ENCODE assay signal across 29 cellular contexts in the genomic region with DNA sequence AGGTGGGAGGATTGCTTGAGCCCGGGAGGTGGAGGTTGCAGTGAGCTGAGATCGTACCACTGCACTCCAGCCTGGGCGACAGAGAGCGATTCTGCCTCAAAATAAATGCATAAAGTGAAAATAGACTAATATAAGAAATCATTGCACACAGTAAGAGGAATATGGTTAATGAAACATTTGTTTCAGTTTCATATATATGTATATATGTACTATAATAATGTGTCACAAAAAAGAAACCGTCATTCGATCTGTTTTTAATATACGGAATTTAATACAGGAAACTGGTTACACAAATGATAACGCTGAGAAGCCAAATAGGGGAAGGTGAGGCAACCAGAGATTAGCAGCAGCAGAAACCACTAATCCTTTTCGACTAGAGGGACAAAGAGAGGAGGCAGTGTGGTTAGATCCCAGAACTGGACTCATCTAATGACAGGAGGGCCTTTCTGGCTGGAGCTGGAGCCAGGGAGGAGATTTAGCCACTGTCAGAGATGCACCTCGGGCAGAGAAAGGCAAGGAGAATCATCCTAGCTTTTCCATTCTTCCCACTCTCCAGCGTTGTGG.
A peak's percentile ranks its signal among the peaks of the same experiment; 100 is the strongest.
DNase-seq lines count a peak whose midpoint lies in the region; ATAC-seq and TF ChIP-seq lines count a peak whose summit lies in the region.
"Had no signal": no experiment of that assay in that cellular context is flagged by ENCODE, and none has a peak within 500 bp of the region (broad histone marks: within the 10 kb centered on the region; RNA-seq: fewer than 3 reads in every experiment).

No MANE protein-coding gene starts in this region.

- peak overlapping the region; percentile 44 for H3K4me2 ChIP-seq in Loucy (ENCODE audit: low read depth, low read length, poor library complexity, severe bottlenecking)
- H3K4me2 ChIP-seq: A549 had no signal

- H3K79me2 ChIP-seq in Loucy (ENCODE audit: insufficient read depth, low read length) = no peaks in the 10 kb centered on the region

- H3K4me1 Mint-ChIP-seq in CD8-positive, alpha-beta T cell (ENCODE audit: low read depth) = no peaks in the 10 kb centered on the region

- H3K9ac ChIP-seq in Loucy (ENCODE audit: low read depth, low read length, poor library complexity, severe bottlenecking) (no peak overlapping the region), endocrine pancreas (ENCODE audit: control insufficient read depth, insufficient read depth, low read length) (peak overlapping the region; percentile 16)

- CTCF ChIA-PET in CD8-positive, alpha-beta T cell (lab: Charles Lee) = interaction anchor here (1.0 to 1.4 kb wide), 3 partner anchors 9 to 778 kb away, joined by 3 read pairs; no protein-coding TSS in a partner anchor

- no peak overlapping the region for H3K27ac ChIP-seq in CD8-positive, alpha-beta T cell (ENCODE audit: low read depth, low read length)
- H3K27ac ChIP-seq: A549, left ventricle myocardium inferior, prostate gland, uterus, WERI-Rb-1 had no signal

- no peaks in the 10 kb centered on the region for H3K36me3 Mint-ChIP-seq in CD8-positive, alpha-beta T cell
- H3K36me3 Mint-ChIP-seq: naive thymus-derived CD4-positive, alpha-beta T cell had no signal

- no peaks in the 10 kb centered on the region for H3K9me3 ChIP-seq in Loucy (ENCODE audit: insufficient read depth, low read depth, low read length)
- no peaks in the 10 kb centered on the region for H3K9me3 ChIP-seq in endocrine pancreas (ENCODE audit: control insufficient read depth, low read length)
- no peaks in the 10 kb centered on the region for H3K9me3 ChIP-seq in CD8-positive, alpha-beta T cell (ENCODE audit: low read length)
- H3K9me3 ChIP-seq: A549, BE2C, left ventricle myocardium inferior, prostate gland, uterus had no signal

- intact Hi-C loops in CD8-positive, alpha-beta T cell (cut with DNase I, micrococcal nuclease) = loop anchor here (2.0 to 5.0 kb wide), 4 partner anchors 141 to 206 kb away; no protein-coding TSS in a partner anchor

- H3K27me3 Mint-ChIP-seq in CD8-positive, alpha-beta T cell (ENCODE audit: low read depth) = no peaks in the 10 kb centered on the region
- H3K27me3 Mint-ChIP-seq: activated CD4-positive, alpha-beta T cell treated with anti-CD3 and anti-CD28 coated beads, Interleukin-2, amount 10 ng/mL, durations not matched to agents 7 days and 5 days; activated naive CD8-positive, alpha-beta T cell treated with anti-CD3 and anti-CD28 coated beads, Interleukin-2, amount 50 U/mL, for 24 hours; dendritic cell treated with granulocyte-macrophage colony-stimulating factor and Interleukin-4, amounts not matched to agents 40 ng/mL and 50 ng/mL, for 4 days; stimulated activated naive CD8-positive, alpha-beta T cell treated with anti-CD3 and anti-CD28 coated beads, Interleukin-15, Interleukin-2, amounts not matched to agents 100 ng/mL and 50 ng/mL, for 24 hours had no signal

- POLR2A ChIA-PET in CD8-positive, alpha-beta T cell (lab: Charles Lee) = no interaction called here

- no peak overlapping the region for H3K4me3 Mint-ChIP-seq in CD8-positive, alpha-beta T cell
- H3K4me3 Mint-ChIP-seq: activated CD4-positive, alpha-beta T cell treated with anti-CD3 and anti-CD28 coated beads, Interleukin-2, amount 10 ng/mL, durations not matched to agents 7 days and 5 days; activated naive CD8-positive, alpha-beta T cell treated with anti-CD3 and anti-CD28 coated beads, Interleukin-2, amount 50 U/mL, for 24 hours; activated T-cell treated with anti-CD3 and anti-CD28 coated beads, Interleukin-2, amount 50 U/mL, for 4 hours; dendritic cell treated with granulocyte-macrophage colony-stimulating factor and Interleukin-4, amounts not matched to agents 40 ng/mL and 50 ng/mL, for 4 days; HFFc6; naive thymus-derived CD4-positive, alpha-beta T cell; stimulated activated naive CD8-positive, alpha-beta T cell treated with anti-CD3 and anti-CD28 coated beads, Interleukin-15, Interleukin-2, amounts not matched to agents 100 ng/mL and 50 ng/mL, for 24 hours had no signal

- no peaks in the 10 kb centered on the region for H3K9me3 Mint-ChIP-seq in CD8-positive, alpha-beta T cell
- H3K9me3 Mint-ChIP-seq: activated CD4-positive, alpha-beta T cell treated with anti-CD3 and anti-CD28 coated beads, Interleukin-2, amount 10 ng/mL, durations not matched to agents 7 days and 5 days; activated naive CD8-positive, alpha-beta T cell treated with anti-CD3 and anti-CD28 coated beads, Interleukin-2, amount 50 U/mL, for 24 hours; activated T-cell treated with anti-CD3 and anti-CD28 coated beads, Interleukin-2, amount 50 U/mL, for 4 hours; dendritic cell treated with granulocyte-macrophage colony-stimulating factor and Interleukin-4, amounts not matched to agents 40 ng/mL and 50 ng/mL, for 4 days; HFFc6; naive thymus-derived CD4-positive, alpha-beta T cell; stimulated activated naive CD8-positive, alpha-beta T cell treated with anti-CD3 and anti-CD28 coated beads, Interleukin-15, Interleukin-2, amounts not matched to agents 100 ng/mL and 50 ng/mL, for 24 hours had no signal

- peaks cover 10% of the 10 kb centered on the region for H3K4me1 ChIP-seq in Loucy (ENCODE audit: insufficient read depth, low read length, poor library complexity, severe bottlenecking)
- no peaks in the 10 kb centered on the region for H3K4me1 ChIP-seq in endocrine pancreas (ENCODE audit: control insufficient read depth, insufficient read depth, low read length)
- no peaks in the 10 kb centered on the region for H3K4me1 ChIP-seq in CD8-positive, alpha-beta T cell (ENCODE audit: insufficient read depth, low read length)
- H3K4me1 ChIP-seq: A549, BE2C, left ventricle myocardium inferior, prostate gland, uterus had no signal

- no peak overlapping the region for H2AFZ ChIP-seq in Loucy (ENCODE audit: low read length)

- H4K20me1 ChIP-seq in Loucy (ENCODE audit: insufficient read depth, low read length, poor library complexity, severe bottlenecking) = no peaks in the 10 kb centered on the region

- H3K4me3 ChIP-seq in Loucy (ENCODE audit: low read length, poor library complexity, severe bottlenecking) = no peak overlapping the region
- H3K4me3 ChIP-seq in endocrine pancreas (ENCODE audit: control insufficient read depth, insufficient read depth, low read length) = no peak overlapping the region
- no peak overlapping the region for H3K4me3 ChIP-seq in CD8-positive, alpha-beta T cell (ENCODE audit: low read depth, low read length)
- H3K4me3 ChIP-seq: A549, left ventricle myocardium inferior, prostate gland, uterus had no signal

- no peaks in the 10 kb centered on the region for H3F3A ChIP-seq in Loucy (ENCODE audit: low read depth)

- no peak overlapping the region for H3K27ac Mint-ChIP-seq in CD8-positive, alpha-beta T cell
- H3K27ac Mint-ChIP-seq: activated CD4-positive, alpha-beta T cell treated with anti-CD3 and anti-CD28 coated beads, Interleukin-2, amount 10 ng/mL, durations not matched to agents 7 days and 5 days; activated naive CD8-positive, alpha-beta T cell treated with anti-CD3 and anti-CD28 coated beads, Interleukin-2, amount 50 U/mL, for 24 hours; dendritic cell treated with granulocyte-macrophage colony-stimulating factor and Interleukin-4, amounts not matched to agents 40 ng/mL and 50 ng/mL, for 4 days; HFFc6; stimulated activated naive CD8-positive, alpha-beta T cell treated with anti-CD3 and anti-CD28 coated beads, Interleukin-15, Interleukin-2, amounts not matched to agents 100 ng/mL and 50 ng/mL, for 24 hours had no signal

- H3K27me3 ChIP-seq in Loucy (ENCODE audit: insufficient read depth, low read length, poor library complexity, severe bottlenecking) = no peaks in the 10 kb centered on the region
- no peaks in the 10 kb centered on the region for H3K27me3 ChIP-seq in endocrine pancreas (ENCODE audit: control insufficient read depth, insufficient read depth, low read length)
- no peaks in the 10 kb centered on the region for H3K27me3 ChIP-seq in CD8-positive, alpha-beta T cell (ENCODE audit: insufficient read depth, low read length)
- H3K27me3 ChIP-seq: BE2C, uterus had no signal

- DNase-seq in AML-193 (lab: John Stamatoyannopoulos, UW) = peak; percentile 66 to 75
- peak; percentile 59 for DNase-seq in SKM-1 treated with dmso at 0.1 percent for 144 hours (lab: John Stamatoyannopoulos, UW; ENCODE audit: unreplicated experiment)
- DNase-seq in germinal center (ENCODE audit: low spot score) = no peak
- no peak for DNase-seq in CD8-positive, alpha-beta T cell
- DNase-seq in NCI-H2029 (lab: John Stamatoyannopoulos, UW) = no peak
- DNase-seq: activated CD4-positive, alpha-beta T cell treated with anti-CD3 and anti-CD28 coated beads, Interleukin-2, amount 10 ng/mL, durations not matched to agents 7 days and 5 days; activated naive CD8-positive, alpha-beta T cell treated with anti-CD3 and anti-CD28 coated beads, Interleukin-2, amount 50 U/mL, for 24 hours; activated T-cell treated with anti-CD3 and anti-CD28 coated beads, Interleukin-2, amount 50 U/mL, for 4 hours; BE2C; central memory CD4-positive, alpha-beta T cell; DMS53; GOT3; HFFc6; islet precursor cell; Kasumi-1; left ventricle myocardium inferior; naive thymus-derived CD4-positive, alpha-beta T cell; NCI-H1105; NCI-H2029 treated with DMSO at 0.1 percent for 48 hours; uterus; WERI-Rb-1 had no signal

- no peak for TF ChIP-seq CTCF in Loucy (conservative IDR thresholded peaks at IDR 0.05; ENCODE audit: low read length)
- TF ChIP-seq CTCF in CD8-positive, alpha-beta T cell (IDR thresholded peaks at IDR 0.05) = no peak

- H3K9me2 ChIP-seq in Loucy (replicated peaks; ENCODE audit: low read depth, low read length) = no peaks in the 10 kb centered on the region

- H3K36me3 ChIP-seq in Loucy (ENCODE audit: insufficient read depth, low read length) (no peaks in the 10 kb centered on the region), endocrine pancreas (ENCODE audit: control insufficient read depth, insufficient read depth, low read length) (no peaks in the 10 kb centered on the region)
- H3K36me3 ChIP-seq in CD8-positive, alpha-beta T cell (ENCODE audit: insufficient read depth, low read length) = no peaks in the 10 kb centered on the region
- H3K36me3 ChIP-seq: BE2C, left ventricle myocardium inferior, prostate gland, uterus, WERI-Rb-1 had no signal

- no peak for ATAC-seq in CD8-positive, alpha-beta T cell
- ATAC-seq in HG02840 (IDR thresholded peaks at IDR 0.05; ENCODE audit: low FRiP score, unreplicated experiment) = no peak
- ATAC-seq: A549; activated naive CD8-positive, alpha-beta T cell treated with anti-CD3 and anti-CD28 coated beads, Interleukin-2, amount 50 U/mL, for 24 hours; naive thymus-derived CD4-positive, alpha-beta T cell; Panc1 had no signal

Comparison
In these comparisons a context has a peak if more than half of its experiments do, and no peak if none do; other contexts are left out.
1. DNase-seq: peak in AML-193 (2 of 2) and SKM-1 treated with dmso at 0.1 percent for 144 hours (single experiment); none in germinal center (single experiment), CD8-positive, alpha-beta T cell (0 of 7) and NCI-H2029 (single experiment).